ENCODE assay signal across 34 cellular contexts in genomic region chr11:97463891-97464290, GRCh38.
"Had no signal": no experiment of that assay in that cellular context is flagged by ENCODE, and none has a peak within 500 bp of the region (broad histone marks: within the 10 kb centered on the region; RNA-seq: fewer than 3 reads in every experiment).

No MANE protein-coding gene starts in this region.

- H3K4me3 Mint-ChIP-seq: activated CD4-positive, alpha-beta memory T cell treated with anti-CD3 and anti-CD28 coated beads for 36 hours; activated CD4-positive, alpha-beta T cell treated with anti-CD3 and anti-CD28 coated beads for 36 hours; activated CD4-positive, alpha-beta T cell treated with anti-CD3 and anti-CD28 coated beads, Interleukin-2, amount 10 ng/mL, durations not matched to agents 24 days and 14 days; activated CD8-positive, alpha-beta memory T cell treated with anti-CD3 and anti-CD28 coated beads, Interleukin-2, amount 10 ng/mL, durations not matched to agents 7 days and 5 days; activated CD8-positive, alpha-beta T cell treated with anti-CD3 and anti-CD28 coated beads, Interleukin-2, amount 10 ng/mL, durations not matched to agents 7 days and 5 days; activated naive CD4-positive, alpha-beta T cell treated with anti-CD3 and anti-CD28 coated beads for 36 hours; activated naive CD4-positive, alpha-beta T cell treated with anti-CD3 and anti-CD28 coated beads, Interleukin-2, amount 50 U/mL, for 24 hours; activated naive CD8-positive, alpha-beta T cell treated with anti-CD3 and anti-CD28 coated beads for 36 hours; activated naive CD8-positive, alpha-beta T cell treated with anti-CD3 and anti-CD28 coated beads, Interleukin-2, amount 50 U/mL, for 24 hours; activated T-helper 1 cell treated with anti-CD3 and anti-CD28 coated beads, Interleukin-12 subunit alpha, Interleukin-12 subunit beta, Interleukin-2, Interleukin-4 antibody, amounts not matched to agents 30 ng/mL and 10 ng/mL and 1 ng/mL, durations not matched to agents 14 hours and 24 hours and 36 hours; effector memory CD8-positive, alpha-beta T cell had no signal

- H3K27ac ChIP-seq: adrenal gland, body of pancreas, epithelial cell of prostate, esophagus squamous epithelium, gastroesophageal sphincter had no signal

- H3K36me3 Mint-ChIP-seq: activated CD4-positive, alpha-beta memory T cell treated with anti-CD3 and anti-CD28 coated beads for 36 hours; activated naive CD4-positive, alpha-beta T cell treated with anti-CD3 and anti-CD28 coated beads, Interleukin-2, amount 50 U/mL, for 24 hours; activated naive CD8-positive, alpha-beta T cell treated with anti-CD3 and anti-CD28 coated beads for 36 hours had no signal

- H3K4me1 ChIP-seq: adrenal gland, body of pancreas, esophagus squamous epithelium, gastroesophageal sphincter had no signal

- FAIRE-seq: colon, endometrium, endothelial cell of umbilical vein had no signal

- H3K27ac Mint-ChIP-seq: activated CD4-positive, alpha-beta memory T cell treated with anti-CD3 and anti-CD28 coated beads for 36 hours; activated CD4-positive, alpha-beta T cell treated with anti-CD3 and anti-CD28 coated beads for 36 hours; activated CD4-positive, alpha-beta T cell treated with anti-CD3 and anti-CD28 coated beads, Interleukin-2, amount 10 ng/mL, durations not matched to agents 24 days and 14 days; activated CD8-positive, alpha-beta memory T cell treated with anti-CD3 and anti-CD28 coated beads, Interleukin-2, amount 10 ng/mL, durations not matched to agents 7 days and 5 days; activated CD8-positive, alpha-beta T cell treated with anti-CD3 and anti-CD28 coated beads, Interleukin-2, amount 10 ng/mL, durations not matched to agents 7 days and 5 days; activated naive CD4-positive, alpha-beta T cell treated with anti-CD3 and anti-CD28 coated beads for 36 hours; activated naive CD4-positive, alpha-beta T cell treated with anti-CD3 and anti-CD28 coated beads, Interleukin-2, amount 50 U/mL, for 24 hours; activated naive CD8-positive, alpha-beta T cell treated with anti-CD3 and anti-CD28 coated beads for 36 hours; activated naive CD8-positive, alpha-beta T cell treated with anti-CD3 and anti-CD28 coated beads, Interleukin-2, amount 50 U/mL, for 24 hours; activated T-helper 1 cell treated with anti-CD3 and anti-CD28 coated beads, Interleukin-12 subunit alpha, Interleukin-12 subunit beta, Interleukin-2, Interleukin-4 antibody, amounts not matched to agents 30 ng/mL and 10 ng/mL and 1 ng/mL, durations not matched to agents 14 hours and 24 hours and 36 hours; activated T-helper 2 cell treated with anti-CD3 and anti-CD28 coated beads, Interferon-gamma antibody, Interleukin-2, Interleukin-4, amounts not matched to agents 10 μg/mL and 5 μg/mL and 100 μg/mL, durations not matched to agents 14 hours and 24 hours and 36 hours; effector memory CD8-positive, alpha-beta T cell had no signal

- ATAC-seq: activated CD4-positive, alpha-beta T cell treated with anti-CD3 and anti-CD28 coated beads for 36 hours; activated CD8-positive, alpha-beta memory T cell treated with anti-CD3 and anti-CD28 coated beads, Interleukin-2, amount 10 ng/mL, durations not matched to agents 7 days and 5 days; activated CD8-positive, alpha-beta T cell treated with anti-CD3 and anti-CD28 coated beads, Interleukin-2, amount 10 ng/mL, durations not matched to agents 7 days and 5 days; activated naive CD8-positive, alpha-beta T cell treated with anti-CD3 and anti-CD28 coated beads, Interleukin-2, amount 50 U/mL, for 24 hours; body of pancreas; effector memory CD8-positive, alpha-beta T cell; gastroesophageal sphincter had no signal

- H3K27me3 Mint-ChIP-seq: activated CD4-positive, alpha-beta memory T cell treated with anti-CD3 and anti-CD28 coated beads for 36 hours; activated CD4-positive, alpha-beta T cell treated with anti-CD3 and anti-CD28 coated beads for 36 hours; activated CD4-positive, alpha-beta T cell treated with anti-CD3 and anti-CD28 coated beads, Interleukin-2, amount 10 ng/mL, durations not matched to agents 24 days and 14 days; activated CD8-positive, alpha-beta memory T cell treated with anti-CD3 and anti-CD28 coated beads, Interleukin-2, amount 10 ng/mL, durations not matched to agents 7 days and 5 days; activated naive CD4-positive, alpha-beta T cell treated with anti-CD3 and anti-CD28 coated beads, Interleukin-2, amount 50 U/mL, for 24 hours; activated naive CD8-positive, alpha-beta T cell treated with anti-CD3 and anti-CD28 coated beads for 36 hours; activated naive CD8-positive, alpha-beta T cell treated with anti-CD3 and anti-CD28 coated beads, Interleukin-2, amount 50 U/mL, for 24 hours; effector memory CD8-positive, alpha-beta T cell had no signal

- DNase-seq: activated CD4-positive, alpha-beta memory T cell treated with anti-CD3 and anti-CD28 coated beads for 36 hours; activated CD4-positive, alpha-beta T cell treated with anti-CD3 and anti-CD28 coated beads for 36 hours; activated CD4-positive, alpha-beta T cell treated with anti-CD3 and anti-CD28 coated beads, Interleukin-2, amount 10 ng/mL, durations not matched to agents 24 days and 14 days; activated CD4-positive, CD25-positive, alpha-beta regulatory T cell; activated CD4-positive, CD25-positive, alpha-beta regulatory T cell treated with anti-CD3 and anti-CD28 coated beads, Interleukin-2, amount 50 U/mL, for 72 hours; activated CD8-positive, alpha-beta memory T cell treated with anti-CD3 and anti-CD28 coated beads, Interleukin-2, amount 10 ng/mL, durations not matched to agents 7 days and 5 days; activated CD8-positive, alpha-beta memory T cell treated with anti-CD3 and anti-CD28 coated beads, Interleukin-2, amount 50 U/mL, for 4 hours; activated CD8-positive, alpha-beta T cell treated with anti-CD3 and anti-CD28 coated beads, Interleukin-2, amount 10 ng/mL, durations not matched to agents 7 days and 5 days; activated effector memory CD4-positive, alpha-beta T cell treated with anti-CD3 and anti-CD28 coated beads, Interleukin-2, amount 50 U/mL, for 16 hours; activated naive CD4-positive, alpha-beta T cell treated with anti-CD3 and anti-CD28 coated beads for 36 hours; activated naive CD8-positive, alpha-beta T cell treated with anti-CD3 and anti-CD28 coated beads for 36 hours; activated naive CD8-positive, alpha-beta T cell treated with anti-CD3 and anti-CD28 coated beads, Interleukin-2, amount 50 U/mL, for 24 hours; activated T-cell treated with anti-CD3 and anti-CD28 coated beads, Interleukin-2, amount 50 U/mL, for 1 hour; activated T-cell treated with anti-CD3 and anti-CD28 coated beads, Interleukin-2, amount 50 U/mL, for 48 hours; adrenal gland; amygdala; aorta; body of pancreas; caudate nucleus; cortex of kidney; dermis blood vessel endothelial cell; effector CD4-positive, alpha-beta T cell; effector memory CD8-positive, alpha-beta T cell; esophagus squamous epithelium; foreskin melanocyte; T-helper 2 cell had no signal

- H3K27me3 ChIP-seq: adrenal gland, body of pancreas, esophagus squamous epithelium, gastroesophageal sphincter had no signal

- H3K9me3 ChIP-seq: adrenal gland, body of pancreas had no signal

- H3K36me3 ChIP-seq: adrenal gland, esophagus squamous epithelium, gastroesophageal sphincter had no signal

- H3K4me3 ChIP-seq: adrenal gland, body of pancreas, esophagus squamous epithelium, gastroesophageal sphincter had no signal

- H3K4me1 Mint-ChIP-seq: activated CD4-positive, alpha-beta T cell treated with anti-CD3 and anti-CD28 coated beads for 36 hours; activated CD4-positive, alpha-beta T cell treated with anti-CD3 and anti-CD28 coated beads, Interleukin-2, amount 10 ng/mL, durations not matched to agents 24 days and 14 days; activated CD8-positive, alpha-beta memory T cell treated with anti-CD3 and anti-CD28 coated beads, Interleukin-2, amount 10 ng/mL, durations not matched to agents 7 days and 5 days; activated naive CD4-positive, alpha-beta T cell treated with anti-CD3 and anti-CD28 coated beads, Interleukin-2, amount 50 U/mL, for 24 hours; activated naive CD8-positive, alpha-beta T cell treated with anti-CD3 and anti-CD28 coated beads for 36 hours; activated naive CD8-positive, alpha-beta T cell treated with anti-CD3 and anti-CD28 coated beads, Interleukin-2, amount 50 U/mL, for 24 hours had no signal
